1 cellular context compared by ENCODE assay signal in genomic region chr5:130555429-130555828, GRCh38.
TF ChIP-seq lines count a peak whose summit lies in the region.

No MANE protein-coding gene starts in this region.

TF ChIP-seq in GM23338, 12 proteins besides CTCF, POLR2A, EP300 and RAD21 (continued from another document):
- no peak for TF ChIP-seq REST (IDR thresholded peaks at IDR 0.05; ENCODE audit: unreplicated experiment)
- TF ChIP-seq ZNF114 (CRISPR knock-in tag; IDR thresholded peaks at IDR 0.05): no peak
- TF ChIP-seq JUNB (IDR thresholded peaks at IDR 0.05; ENCODE audit: unreplicated experiment): no peak
- TF ChIP-seq NANOG (IDR thresholded peaks at IDR 0.05; ENCODE audit: borderline replicate concordance): no peak
- TF ChIP-seq EZH2phosphoT487 (IDR thresholded peaks at IDR 0.05; ENCODE audit: unreplicated experiment): no peak
- no peak for TF ChIP-seq POLR2AphosphoS5 (IDR thresholded peaks at IDR 0.05; ENCODE audit: low read depth)
- TF ChIP-seq, protein P1, sequence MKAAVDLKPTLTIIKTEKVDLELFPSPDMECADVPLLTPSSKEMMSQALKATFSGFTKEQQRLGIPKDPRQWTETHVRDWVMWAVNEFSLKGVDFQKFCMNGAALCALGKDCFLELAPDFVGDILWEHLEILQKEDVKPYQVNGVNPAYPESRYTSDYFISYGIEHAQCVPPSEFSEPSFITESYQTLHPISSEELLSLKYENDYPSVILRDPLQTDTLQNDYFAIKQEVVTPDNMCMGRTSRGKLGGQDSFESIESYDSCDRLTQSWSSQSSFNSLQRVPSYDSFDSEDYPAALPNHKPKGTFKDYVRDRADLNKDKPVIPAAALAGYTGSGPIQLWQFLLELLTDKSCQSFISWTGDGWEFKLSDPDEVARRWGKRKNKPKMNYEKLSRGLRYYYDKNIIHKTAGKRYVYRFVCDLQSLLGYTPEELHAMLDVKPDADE (IDR thresholded peaks at IDR 0.05): no peak
- TF ChIP-seq CREB1 (CRISPR knock-in tag; IDR thresholded peaks at IDR 0.05; ENCODE audit: low read depth): no peak
